In the genomic region with DNA sequence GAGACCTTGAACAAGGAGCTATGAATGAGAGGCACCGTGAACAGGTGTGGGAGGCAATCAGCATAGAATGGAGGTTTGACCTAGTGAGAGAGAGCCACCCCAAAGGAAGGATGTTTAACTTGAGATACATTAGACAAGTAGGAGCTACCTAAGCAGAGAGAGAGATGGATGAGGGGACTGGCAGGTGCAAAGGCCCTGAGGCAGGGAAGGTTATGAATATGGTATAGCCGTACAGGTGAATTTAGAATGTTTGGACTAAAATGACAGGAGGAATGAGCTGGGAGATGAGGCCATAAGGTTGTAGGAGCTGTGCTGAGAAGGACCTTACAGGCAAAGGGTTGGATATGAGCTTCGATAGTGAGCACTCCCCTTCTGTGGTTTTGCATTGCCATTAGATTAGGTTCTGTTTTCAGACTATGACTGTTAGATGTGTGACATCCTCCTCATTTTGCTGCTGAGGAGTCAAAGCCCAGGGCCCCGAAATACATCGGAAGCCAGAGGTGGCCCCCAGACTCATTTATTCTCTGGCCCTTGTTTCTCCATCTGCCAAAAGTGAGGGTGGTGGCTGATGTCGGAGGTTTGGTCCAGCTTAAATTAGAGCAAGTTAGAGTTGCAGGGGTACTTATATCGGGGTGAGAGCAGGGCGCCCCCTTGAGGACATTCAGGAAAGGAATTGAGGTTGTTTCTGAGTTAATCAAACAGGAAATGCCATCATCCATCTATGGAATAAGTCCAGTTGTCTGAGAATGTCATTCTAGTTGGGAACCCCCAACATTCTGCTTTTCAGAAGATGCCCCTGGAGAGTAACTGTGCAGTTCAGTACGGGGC, we compare ENCODE assay signal across 9 cellular contexts. TPM values are rescaled to one million over a fixed set of nuclear protein-coding genes. Genes with fewer than 3 reads are reported as not detected.
DNase-seq lines count a peak whose midpoint lies in the region; ATAC-seq and TF ChIP-seq lines count a peak whose summit lies in the region.
"Had no signal": no experiment of that assay in that cellular context is flagged by ENCODE, and none has a peak within 500 bp of the region (broad histone marks: within the 10 kb centered on the region; RNA-seq: fewer than 3 reads in every experiment).

No MANE protein-coding gene starts in this region.

- intact Hi-C loops in CD8-positive, alpha-beta T cell (cut with DNase I, micrococcal nuclease), result no loop called here
- intact Hi-C loops in HCT116 (cut with micrococcal nuclease), result loop anchor here (10.0 kb wide), 1 partner anchor 218 kb away; no protein-coding TSS in a partner anchor

- H3K36me3 Mint-ChIP-seq in CD8-positive, alpha-beta T cell, result no peaks in the 10 kb centered on the region
- no peaks in the 10 kb centered on the region for H3K36me3 Mint-ChIP-seq in T-helper 2 cell treated with Interferon-gamma antibody and Interleukin-4, amounts not matched to agents 5 μg/mL and 100 μg/mL, for 36 hours (ENCODE audit: low read depth)

- no peak for TF ChIP-seq POLR2A in HCT116 (IDR thresholded peaks at IDR 0.05; ENCODE audit: borderline replicate concordance, extremely low read depth, insufficient read depth, insufficient read length)

- H3K4me1 Mint-ChIP-seq in CD8-positive, alpha-beta T cell (ENCODE audit: low read depth), result no peaks in the 10 kb centered on the region
- peaks cover 1% of the 10 kb centered on the region for H3K4me1 Mint-ChIP-seq in T-helper 2 cell treated with Interferon-gamma antibody and Interleukin-4, amounts not matched to agents 5 μg/mL and 100 μg/mL, for 36 hours (ENCODE audit: low read depth)

- peak; percentile 62 for TF ChIP-seq RAD21 in HCT116 (IDR thresholded peaks at IDR 0.05; ENCODE audit: low read depth)

- no peak overlapping the region for H2AFZ ChIP-seq in HCT116 (ENCODE audit: low read depth, low read length, poor library complexity, severe bottlenecking)

- no peaks in the 10 kb centered on the region for H3K27me3 ChIP-seq in CD8-positive, alpha-beta T cell (ENCODE audit: insufficient read depth, low read length)
- H3K27me3 ChIP-seq in HCT116 (ENCODE audit: insufficient read depth, low read length), result no peaks in the 10 kb centered on the region

- H3K9me2 ChIP-seq in HCT116 (ENCODE audit: insufficient read depth), result no peaks in the 10 kb centered on the region

- RAD21 ChIA-PET in HCT116 (lab: Charles Lee; ENCODE audit: low non-redundant PET in 1 of 2, low total read pairs in 2 of 2, uncharacterized antibody in 2 of 2, unreplicated experiment in 2 of 2), result interaction anchor here in 1 of 2 experiments (1.0 kb wide), 2 partner anchors 217 to 231 kb away, joined by 3 to 4 read pairs; a partner anchor contains a TSS

- no peak overlapping the region for H3K4me2 ChIP-seq in HCT116 (ENCODE audit: low read length)

- no peak overlapping the region for H3K4me3 Mint-ChIP-seq in CD8-positive, alpha-beta T cell
- H3K4me3 Mint-ChIP-seq in T-helper 2 cell treated with Interferon-gamma antibody and Interleukin-4, amounts not matched to agents 5 μg/mL and 100 μg/mL, for 36 hours, result no peak overlapping the region

- no peaks in the 10 kb centered on the region for H3K4me1 ChIP-seq in CD8-positive, alpha-beta T cell (ENCODE audit: insufficient read depth, low read length)
- no peaks in the 10 kb centered on the region for H3K4me1 ChIP-seq in HCT116 (ENCODE audit: control insufficient read depth in 1 of 2, insufficient read depth in 2 of 2, low read length in 2 of 2)

- TF ChIP-seq CTCF in CD8-positive, alpha-beta T cell (IDR thresholded peaks at IDR 0.05), result peak; percentile 42
- peak; percentile 41 to 89 (median 72); a peak in 5 of 6 replicates for TF ChIP-seq CTCF in HCT116 (IDR thresholded peaks at IDR 0.05 in 2 of 3, conservative IDR thresholded peaks at IDR 0.05 in 1 of 3; ENCODE audit: borderline replicate concordance in 1 of 3, insufficient read depth in 1 of 3, low read depth in 2 of 3, low read length in 2 of 3)

- H3K9ac ChIP-seq in HCT116 (ENCODE audit: low read length), result no peak overlapping the region

- H3K4me3 ChIP-seq in CD8-positive, alpha-beta T cell (ENCODE audit: low read depth, low read length), result no peak overlapping the region
- H3K4me3 ChIP-seq in HCT116 (replicated peaks in 1 of 2; ENCODE audit: low read depth in 1 of 2, low read length in 2 of 2), result no peak overlapping the region
- H3K4me3 ChIP-seq: skin epidermis had no signal

- H3K27ac Mint-ChIP-seq in CD8-positive, alpha-beta T cell, result no peak overlapping the region
- no peak overlapping the region for H3K27ac Mint-ChIP-seq in T-helper 2 cell treated with Interferon-gamma antibody and Interleukin-4, amounts not matched to agents 5 μg/mL and 100 μg/mL, for 36 hours

- CTCF ChIA-PET in CD8-positive, alpha-beta T cell (lab: Charles Lee), result interaction anchor here (0.5 to 1.0 kb wide), 2 partner anchors 10 to 22 kb away, joined by 3 read pairs; no protein-coding TSS in a partner anchor
- CTCF ChIA-PET in HCT116 (lab: Charles Lee), result interaction anchor here (0.7 to 2.1 kb wide), 8 partner anchors 10 to 355 kb away, joined by 3 to 14 read pairs (median 4); a partner anchor contains a TSS

- ATAC-seq in CD8-positive, alpha-beta T cell, result no peak
- ATAC-seq in HCT116, result peak; percentile 82
- ATAC-seq in GM21737 (IDR thresholded peaks at IDR 0.05; ENCODE audit: unreplicated experiment), result no peak
- ATAC-seq in HG03571 (IDR thresholded peaks at IDR 0.05; ENCODE audit: unreplicated experiment), result no peak

- no peak overlapping the region for H3K27ac ChIP-seq in CD8-positive, alpha-beta T cell (ENCODE audit: low read depth, low read length)
- H3K27ac ChIP-seq in HCT116 (ENCODE audit: low read depth, low read length), result no peak overlapping the region
- H3K27ac ChIP-seq: skin epidermis had no signal

- H3K9me3 Mint-ChIP-seq in CD8-positive, alpha-beta T cell, result no peaks in the 10 kb centered on the region
- no peaks in the 10 kb centered on the region for H3K9me3 Mint-ChIP-seq in T-helper 2 cell treated with Interferon-gamma antibody and Interleukin-4, amounts not matched to agents 5 μg/mL and 100 μg/mL, for 36 hours

- no peaks in the 10 kb centered on the region for H3K36me3 ChIP-seq in CD8-positive, alpha-beta T cell (ENCODE audit: insufficient read depth, low read length)
- no peaks in the 10 kb centered on the region for H3K36me3 ChIP-seq in HCT116 (ENCODE audit: control insufficient read depth in 1 of 2, insufficient read depth in 2 of 2, low read length in 2 of 2)

- H3K9me3 ChIP-seq in CD8-positive, alpha-beta T cell (ENCODE audit: low read length), result no peaks in the 10 kb centered on the region
- H3K9me3 ChIP-seq in HCT116 (ENCODE audit: control insufficient read depth in 1 of 2, insufficient read depth in 1 of 2, low read depth in 1 of 2, low read length in 2 of 2), result no peaks in the 10 kb centered on the region

- peak in 1 of 7 experiments; percentile 14 for DNase-seq in CD8-positive, alpha-beta T cell
- DNase-seq in HCT116 (ENCODE audit: low read depth, low spot score) (peak; percentile 40), iPS DF 19.7 (ENCODE audit: low read depth, low spot score) (peak; percentile 17), AG20443 (ENCODE audit: low spot score) (no peak), Ammon's horn (ENCODE audit: low spot score) (no peak)
- peak; percentile 10 for DNase-seq in T-helper 2 cell treated with Interferon-gamma antibody and Interleukin-4, amounts not matched to agents 5 μg/mL and 100 μg/mL, for 36 hours (ENCODE audit: low spot score)

- peaks cover 6% of the 10 kb centered on the region for H3K27me3 Mint-ChIP-seq in CD8-positive, alpha-beta T cell (ENCODE audit: low read depth)
- peaks cover 14% of the 10 kb centered on the region for H3K27me3 Mint-ChIP-seq in T-helper 2 cell treated with Interferon-gamma antibody and Interleukin-4, amounts not matched to agents 5 μg/mL and 100 μg/mL, for 36 hours (ENCODE audit: low read depth)

- BruUV-seq in HCT116 (replicated peaks; lab: Mats Ljungman, UMichigan), result no TSS peak

- POLR2A ChIA-PET in CD8-positive, alpha-beta T cell (lab: Charles Lee), result no interaction called here
- POLR2A ChIA-PET in HCT116 (lab: Charles Lee), result no interaction called here

- no peaks in the 10 kb centered on the region for H3K79me2 ChIP-seq in HCT116 (ENCODE audit: insufficient read depth, low read length)

- H4K20me1 ChIP-seq in HCT116 (ENCODE audit: insufficient read depth), result no peaks in the 10 kb centered on the region

TF ChIP-seq in HCT116, 20 proteins besides CTCF, POLR2A, EP300 and RAD21:
- TF ChIP-seq EGR1 (IDR thresholded peaks at IDR 0.05; ENCODE audit: low read depth), result no peak
TF ChIP-seq in HCT116: peak in this region for 0.

RNA-seq across cellular contexts. Expression of a gene that starts 29.4 kb away (rescaled TPM):
- under 1 TPM in 1 of 2 experiments, not detected in 1; 0.06 TPM for total RNA-seq in CD8-positive, alpha-beta T cell
- total RNA-seq in HCT116 (2021; ENCODE audit: unreplicated experiment), result not detected
- under 0.01 and 0.01 TPM in 2 replicates for polyA plus RNA-seq in HCT116 (2012)

Comparison
In these comparisons a context has a peak if more than half of its experiments do, and no peak if none do; other contexts are left out.
1. DNase-seq: peak in HCT116 (single experiment), T-helper 2 cell treated with Interferon-gamma antibody and Interleukin-4, amounts not matched to agents 5 μg/mL and 100 μg/mL, for 36 hours (single experiment) and iPS DF 19.7 (single experiment); none in AG20443 (single experiment) and Ammon's horn (single experiment).